Comparison of ENCODE assay signal across 32 cellular contexts in genomic region chr14:65310568-65310967, GRCh38.
"Had no signal": no experiment of that assay in that cellular context is flagged by ENCODE, and none has a peak within 500 bp of the region (broad histone marks: within the 10 kb centered on the region; RNA-seq: fewer than 3 reads in every experiment).

No MANE protein-coding gene starts in this region.

- H3K27me3 ChIP-seq: ascending aorta, breast epithelium, cardiac muscle cell, colonic mucosa, esophagus squamous epithelium, gastroesophageal sphincter had no signal

- H3K4me3 ChIP-seq: ascending aorta, breast epithelium, cardiac muscle cell, colonic mucosa, esophagus squamous epithelium, gastroesophageal sphincter, heart right ventricle had no signal

- H3K27me3 Mint-ChIP-seq: activated CD8-positive, alpha-beta T cell treated with anti-CD3 and anti-CD28 coated beads for 36 hours; activated naive CD4-positive, alpha-beta T cell treated with anti-CD3 and anti-CD28 coated beads, Interleukin-2, amount 10 ng/mL, durations not matched to agents 7 days and 5 days; activated naive CD8-positive, alpha-beta T cell treated with anti-CD3 and anti-CD28 coated beads, Interleukin-2, amount 10 ng/mL, durations not matched to agents 7 days and 5 days; activated T-cell treated with anti-CD3 and anti-CD28 coated beads, Interleukin-2, amount 50 U/mL, for 24 hours; brain had no signal

- H3K4me1 Mint-ChIP-seq: brain had no signal

- H3K27ac ChIP-seq: ascending aorta, breast epithelium, cardiac muscle cell, colonic mucosa, epithelial cell of prostate, esophagus squamous epithelium, gastroesophageal sphincter, heart right ventricle had no signal

- H3K36me3 Mint-ChIP-seq: brain, WTC11 had no signal

- H3K36me3 ChIP-seq: ascending aorta, breast epithelium, cardiac muscle cell, colonic mucosa, esophagus squamous epithelium, gastroesophageal sphincter, heart right ventricle had no signal

- FAIRE-seq: endometrium, endothelial cell of umbilical vein had no signal

- H3K4me3 Mint-ChIP-seq: activated CD8-positive, alpha-beta T cell treated with anti-CD3 and anti-CD28 coated beads for 36 hours; activated naive CD4-positive, alpha-beta T cell treated with anti-CD3 and anti-CD28 coated beads, Interleukin-2, amount 10 ng/mL, durations not matched to agents 7 days and 5 days; activated naive CD8-positive, alpha-beta T cell treated with anti-CD3 and anti-CD28 coated beads, Interleukin-2, amount 10 ng/mL, durations not matched to agents 7 days and 5 days; activated T-cell treated with anti-CD3 and anti-CD28 coated beads, Interleukin-2, amount 50 U/mL, for 24 hours; activated T-cell treated with anti-CD3 and anti-CD28 coated beads, Interleukin-2, amount 50 U/mL, for 72 hours; brain; WTC11 had no signal

- ATAC-seq: activated CD4-positive, CD25-positive, alpha-beta regulatory T cell treated with anti-CD3 and anti-CD28 coated beads, Interleukin-2, amount 50 U/mL, for 24 hours; activated CD8-positive, alpha-beta T cell treated with anti-CD3 and anti-CD28 coated beads for 36 hours; activated naive CD4-positive, alpha-beta T cell treated with anti-CD3 and anti-CD28 coated beads, Interleukin-2, amount 50 U/mL, for 72 hours; activated T-cell treated with anti-CD3 and anti-CD28 coated beads, Interleukin-2, amount 50 U/mL, for 72 hours; gastroesophageal sphincter; heart right ventricle; WTC11 had no signal

- H3K9me3 ChIP-seq: ascending aorta, breast epithelium, colonic mucosa, esophagus squamous epithelium had no signal

- H3K4me1 ChIP-seq: ascending aorta, breast epithelium, colonic mucosa, esophagus squamous epithelium, gastroesophageal sphincter, heart right ventricle had no signal

- H3K27ac Mint-ChIP-seq: activated CD8-positive, alpha-beta T cell treated with anti-CD3 and anti-CD28 coated beads for 36 hours; activated naive CD4-positive, alpha-beta T cell treated with anti-CD3 and anti-CD28 coated beads, Interleukin-2, amount 10 ng/mL, durations not matched to agents 7 days and 5 days; activated naive CD4-positive, alpha-beta T cell treated with anti-CD3 and anti-CD28 coated beads, Interleukin-2, amount 50 U/mL, for 72 hours; activated naive CD8-positive, alpha-beta T cell treated with anti-CD3 and anti-CD28 coated beads, Interleukin-2, amount 10 ng/mL, durations not matched to agents 7 days and 5 days; activated T-cell treated with anti-CD3 and anti-CD28 coated beads, Interleukin-2, amount 50 U/mL, for 24 hours; activated T-cell treated with anti-CD3 and anti-CD28 coated beads, Interleukin-2, amount 50 U/mL, for 72 hours; brain; WTC11 had no signal

- DNase-seq: activated CD4-positive, alpha-beta T cell treated with anti-CD3 and anti-CD28 coated beads for 48 hours; activated CD4-positive, alpha-beta T cell treated with anti-CD3 and anti-CD28 coated beads, Interleukin-2, amount 50 U/mL, for 1 hour; activated CD4-positive, alpha-beta T cell treated with anti-CD3 and anti-CD28 coated beads, Interleukin-2, amount 50 U/mL, for 48 hours; activated CD8-positive, alpha-beta memory T cell treated with anti-CD3 and anti-CD28 coated beads for 24 hours; activated CD8-positive, alpha-beta memory T cell treated with anti-CD3 and anti-CD28 coated beads, Interleukin-2, amount 50 U/mL, for 48 hours; activated CD8-positive, alpha-beta T cell treated with anti-CD3 and anti-CD28 coated beads for 36 hours; activated gamma-delta T cell; activated naive CD4-positive, alpha-beta T cell; activated naive CD4-positive, alpha-beta T cell treated with anti-CD3 and anti-CD28 coated beads, Interleukin-2, amount 10 ng/mL, durations not matched to agents 7 days and 5 days; activated naive CD8-positive, alpha-beta T cell treated with anti-CD3 and anti-CD28 coated beads, Interleukin-2, amount 10 ng/mL, durations not matched to agents 7 days and 5 days; activated T-cell treated with anti-CD3 and anti-CD28 coated beads for 4 hours; activated T-cell treated with anti-CD3 and anti-CD28 coated beads, Interleukin-2, amount 50 U/mL, for 24 hours; activated T-cell treated with anti-CD3 and anti-CD28 coated beads, Interleukin-2, amount 50 U/mL, for 72 hours; central memory CD4-positive, alpha-beta T cell; cerebellar nuclear complex; colonic mucosa; effector CD8-positive, alpha-beta T cell; esophagus squamous epithelium; foreskin melanocyte; heart right ventricle; T-helper 2 cell had no signal

- H3K9me3 Mint-ChIP-seq: activated naive CD4-positive, alpha-beta T cell treated with anti-CD3 and anti-CD28 coated beads, Interleukin-2, amount 10 ng/mL, durations not matched to agents 7 days and 5 days; activated T-cell treated with anti-CD3 and anti-CD28 coated beads, Interleukin-2, amount 50 U/mL, for 24 hours; activated T-cell treated with anti-CD3 and anti-CD28 coated beads, Interleukin-2, amount 50 U/mL, for 72 hours had no signal
